ENCODE assay signal across 9 cellular contexts in the genomic region with DNA sequence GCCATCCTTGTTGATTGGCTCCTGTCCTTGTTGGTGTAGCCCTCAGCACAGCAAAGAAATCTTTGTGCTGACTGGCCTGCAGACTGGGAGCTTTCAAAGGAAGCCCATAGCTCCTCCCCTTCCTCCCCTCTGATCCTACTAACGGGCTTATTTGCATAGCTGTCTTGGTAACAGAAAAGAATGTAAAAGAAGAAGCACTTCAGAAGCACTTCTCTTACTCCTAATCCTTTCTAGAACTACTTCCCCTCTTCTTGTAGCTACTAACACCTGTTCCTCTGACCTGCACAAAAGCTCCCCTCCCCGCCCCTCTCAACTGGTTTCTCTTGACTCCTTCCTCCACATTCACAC.
A peak's percentile ranks its signal among the peaks of the same experiment; 100 is the strongest.
DNase-seq lines count a peak whose midpoint lies in the region; ATAC-seq and TF ChIP-seq lines count a peak whose summit lies in the region.
"Had no signal": no experiment of that assay in that cellular context is flagged by ENCODE, and none has a peak within 500 bp of the region (broad histone marks: within the 10 kb centered on the region; RNA-seq: fewer than 3 reads in every experiment).

No MANE protein-coding gene starts in this region.

- no peak for TF ChIP-seq CTCF in GM10266 (IDR thresholded peaks at IDR 0.05; ENCODE audit: control insufficient read depth, insufficient read depth, low read depth, missing control alignments)

- peak overlapping the region; percentile 2 for H3K9ac ChIP-seq in iPS-15b (ENCODE audit: low read depth, low read length)

- no peaks in the 10 kb centered on the region for H3K27me3 ChIP-seq in iPS-15b (ENCODE audit: control insufficient read depth, insufficient read depth, low read length)
- H3K27me3 ChIP-seq: SJCRH30 had no signal

- no peaks in the 10 kb centered on the region for H3K9me3 ChIP-seq in iPS-15b (ENCODE audit: control insufficient read depth, insufficient read depth, low read length)
- H3K9me3 ChIP-seq: SJCRH30 had no signal

- H3K4me3 ChIP-seq in iPS-15b (ENCODE audit: low read depth, low read length) = no peak overlapping the region
- H3K4me3 ChIP-seq: SJCRH30 had no signal

- ATAC-seq in GM19397 (IDR thresholded peaks at IDR 0.05; ENCODE audit: unreplicated experiment) (peak; percentile 94), HG03439 (IDR thresholded peaks at IDR 0.05; ENCODE audit: unreplicated experiment) (peak; percentile 92)

- no peaks in the 10 kb centered on the region for H3K36me3 ChIP-seq in iPS-15b (ENCODE audit: control insufficient read depth, insufficient read depth, low read length)
- H3K36me3 ChIP-seq: SJCRH30 had no signal

- peak; percentile 74 for DNase-seq in GM10266 (ENCODE audit: extremely low spot score)
- DNase-seq in T follicular helper cell (ENCODE audit: low read depth) = peak; percentile 17
- DNase-seq in NCI-H1694 (lab: John Stamatoyannopoulos, UW) = no peak
- DNase-seq in AG08396 (ENCODE audit: low spot score) = no peak
- no peak for DNase-seq in cerebellar nuclear complex (lab: John Stamatoyannopoulos, UW)

- H3K4me1 ChIP-seq in iPS-15b (ENCODE audit: control insufficient read depth, insufficient read depth, low read length) = peaks cover 11% of the 10 kb centered on the region
- H3K4me1 ChIP-seq: SJCRH30 had no signal

Comparison
In these comparisons a context has a peak if more than half of its experiments do, and no peak if none do; other contexts are left out.
1. DNase-seq: peak in GM10266 (single experiment) and T follicular helper cell (single experiment); none in NCI-H1694 (single experiment), AG08396 (single experiment) and cerebellar nuclear complex (0 of 2).